18 cellular contexts compared by ENCODE assay signal in genomic region chr3:78734048-78734637, GRCh38.
DNase-seq lines count a peak whose midpoint lies in the region; ATAC-seq and TF ChIP-seq lines count a peak whose summit lies in the region.
"Had no signal": no experiment of that assay in that cellular context is flagged by ENCODE, and none has a peak within 500 bp of the region (broad histone marks: within the 10 kb centered on the region; RNA-seq: fewer than 3 reads in every experiment).

No MANE protein-coding gene starts in this region.

- no peak overlapping the region for H3K4me3 Mint-ChIP-seq in stimulated activated effector memory CD8-positive, alpha-beta T cell treated with anti-CD3 and anti-CD28 coated beads, Interleukin-12 subunit alpha, Interleukin-12 subunit beta, amount 100 ng/mL, for 72 hours
- H3K4me3 Mint-ChIP-seq in activated naive CD4-positive, alpha-beta T cell treated with anti-CD3 and anti-CD28 coated beads, Interleukin-2, amount 10 ng/mL, durations not matched to agents 7 days and 5 days: no peak overlapping the region

- no peak for ATAC-seq in stimulated activated effector memory CD8-positive, alpha-beta T cell treated with anti-CD3 and anti-CD28 coated beads, Interleukin-12 subunit alpha, Interleukin-12 subunit beta, amount 100 ng/mL, for 72 hours
- ATAC-seq: esophagus mucosa, left colon, Panc1 had no signal

- 84 to 93% methylated on average over 2 to 3 of the region's 3 CpGs for WGBS in transverse colon (ENCODE audit: low coverage in 1 of 2), 2 donors

- H3K27me3 Mint-ChIP-seq in activated naive CD4-positive, alpha-beta T cell treated with anti-CD3 and anti-CD28 coated beads, Interleukin-2, amount 10 ng/mL, durations not matched to agents 7 days and 5 days: no peaks in the 10 kb centered on the region

- H3K27ac ChIP-seq in A673 (ENCODE audit: low read depth, low read length, poor library complexity, severe bottlenecking): no peak overlapping the region
- no peak overlapping the region for H3K27ac ChIP-seq in transverse colon
- H3K27ac ChIP-seq: C4-2B, VCaP had no signal

- CTCF ChIA-PET in A673 (lab: Charles Lee): interaction anchor here (0.6 kb wide), 1 partner anchor 185 kb away, joined by 5 read pairs; no protein-coding TSS in a partner anchor
- CTCF ChIA-PET in activated naive CD4-positive, alpha-beta T cell treated with anti-CD3 and anti-CD28 coated beads, Interleukin-2, amount 10 ng/mL, durations not matched to agents 7 days and 5 days (lab: Charles Lee): no interaction called here

- DNase-seq in A673 (ENCODE audit: low spot score) (peak; percentile 90), GM04504 (ENCODE audit: low read depth) (peak; percentile 54), NCI-H2171 treated with DMSO at 0.1 percent for 48 hours (lab: John Stamatoyannopoulos, UW) (peak; percentile 76), cardiac fibroblast (ENCODE audit: low read depth in 2 of 2) (peak; percentile 51 to 67), transverse colon (no peak), iPS-NIHi7 (ENCODE audit: extremely low spot score) (no peak)
- DNase-seq in stimulated activated effector memory CD8-positive, alpha-beta T cell treated with anti-CD3 and anti-CD28 coated beads, Interleukin-12 subunit alpha, Interleukin-12 subunit beta, amount 100 ng/mL, for 72 hours (ENCODE audit: low spot score in 2 of 2): no peak
- DNase-seq in activated naive CD4-positive, alpha-beta T cell treated with anti-CD3 and anti-CD28 coated beads, Interleukin-2, amount 10 ng/mL, durations not matched to agents 7 days and 5 days: no peak
- DNase-seq: activated T-cell treated with anti-CD3 and anti-CD28 coated beads, Interleukin-2, amount 50 U/mL, for 1 hour; central memory CD4-positive, alpha-beta T cell; left colon; MM.1S; occipital lobe; stimulated activated CD4-positive, alpha-beta T cell treated with anti-CD3 and anti-CD28 coated beads, Interleukin-4, amount 100 ng/mL, for 24 hours had no signal

- BruUV-seq in A673 (replicated peaks; lab: Mats Ljungman, UMichigan): no TSS peak

- no peak for TF ChIP-seq POLR2A in transverse colon (IDR thresholded peaks at IDR 0.05)

- no peak for TF ChIP-seq CTCF in A673 (conservative IDR thresholded peaks at IDR 0.05; ENCODE audit: low read depth, low read length)
- no peak for TF ChIP-seq CTCF in cardiac fibroblast (IDR thresholded peaks at IDR 0.05; ENCODE audit: low read depth, low read length)
- TF ChIP-seq CTCF in transverse colon (IDR thresholded peaks at IDR 0.05): no peak

- no peaks in the 10 kb centered on the region for H3K4me1 Mint-ChIP-seq in stimulated activated effector memory CD8-positive, alpha-beta T cell treated with anti-CD3 and anti-CD28 coated beads, Interleukin-12 subunit alpha, Interleukin-12 subunit beta, amount 100 ng/mL, for 72 hours
- H3K4me1 Mint-ChIP-seq in activated naive CD4-positive, alpha-beta T cell treated with anti-CD3 and anti-CD28 coated beads, Interleukin-2, amount 10 ng/mL, durations not matched to agents 7 days and 5 days: no peaks in the 10 kb centered on the region

- H3K27me3 ChIP-seq in A673 (replicated peaks; ENCODE audit: insufficient read depth, low read depth, low read length, poor library complexity) (no peaks in the 10 kb centered on the region), transverse colon (no peaks in the 10 kb centered on the region)

- H3K4me3 ChIP-seq in A673 (ENCODE audit: low read depth, low read length, poor library complexity, severe bottlenecking): no peak overlapping the region
- H3K4me3 ChIP-seq in cardiac fibroblast (replicated peaks in 1 of 2; ENCODE audit: low read depth in 2 of 2, low read length in 2 of 2): no peak overlapping the region
- H3K4me3 ChIP-seq in transverse colon: no peak overlapping the region

- H3K36me3 ChIP-seq in A673 (ENCODE audit: insufficient read depth, low read length, poor library complexity, severe bottlenecking) (no peaks in the 10 kb centered on the region), transverse colon (no peaks in the 10 kb centered on the region)

- no peaks in the 10 kb centered on the region for H3K36me3 Mint-ChIP-seq in stimulated activated effector memory CD8-positive, alpha-beta T cell treated with anti-CD3 and anti-CD28 coated beads, Interleukin-12 subunit alpha, Interleukin-12 subunit beta, amount 100 ng/mL, for 72 hours
- no peaks in the 10 kb centered on the region for H3K36me3 Mint-ChIP-seq in activated naive CD4-positive, alpha-beta T cell treated with anti-CD3 and anti-CD28 coated beads, Interleukin-2, amount 10 ng/mL, durations not matched to agents 7 days and 5 days

- intact Hi-C loops in A673 (cut with micrococcal nuclease; ENCODE audit: unreplicated experiment) (no loop called here), transverse colon (cut with DNase I; ENCODE audit: low total_unique reads) (no loop called here)

- peaks cover 9% of the 10 kb centered on the region for H3K9me3 Mint-ChIP-seq in stimulated activated effector memory CD8-positive, alpha-beta T cell treated with anti-CD3 and anti-CD28 coated beads, Interleukin-12 subunit alpha, Interleukin-12 subunit beta, amount 100 ng/mL, for 72 hours
- H3K9me3 Mint-ChIP-seq in activated naive CD4-positive, alpha-beta T cell treated with anti-CD3 and anti-CD28 coated beads, Interleukin-2, amount 10 ng/mL, durations not matched to agents 7 days and 5 days: peaks cover 3% of the 10 kb centered on the region

- H3K9me3 ChIP-seq in A673 (ENCODE audit: low read depth, low read length, poor library complexity, severe bottlenecking) (no peaks in the 10 kb centered on the region), transverse colon (no peaks in the 10 kb centered on the region)

- TF ChIP-seq EP300 in transverse colon (IDR thresholded peaks at IDR 0.05; ENCODE audit: low read depth): no peak

- in situ Hi-C loops in transverse colon (cut with MboI; ENCODE audit: low pct_ligation_motif_present in 1 of 4, low pct_unique_long_range_greater_than_20kb in 1 of 4, low sequenced_read_pairs in 3 of 4): no loop called here

- H3K4me1 ChIP-seq in A673 (ENCODE audit: insufficient read depth, low read length, poor library complexity, severe bottlenecking) (peaks cover 89% of the 10 kb centered on the region), transverse colon (no peaks in the 10 kb centered on the region)

- no peak overlapping the region for H3K27ac Mint-ChIP-seq in stimulated activated effector memory CD8-positive, alpha-beta T cell treated with anti-CD3 and anti-CD28 coated beads, Interleukin-12 subunit alpha, Interleukin-12 subunit beta, amount 100 ng/mL, for 72 hours
- H3K27ac Mint-ChIP-seq in activated naive CD4-positive, alpha-beta T cell treated with anti-CD3 and anti-CD28 coated beads, Interleukin-2, amount 10 ng/mL, durations not matched to agents 7 days and 5 days: no peak overlapping the region

- POLR2A ChIA-PET in A673 (lab: Charles Lee; ENCODE audit: low non-redundant PET): no interaction called here

Comparison
In these comparisons a context has a peak if more than half of its experiments do, and no peak if none do; other contexts are left out.
1. DNase-seq: peak in A673 (single experiment), GM04504 (single experiment), NCI-H2171 treated with DMSO at 0.1 percent for 48 hours (single experiment) and cardiac fibroblast (2 of 2); none in transverse colon (single experiment), stimulated activated effector memory CD8-positive, alpha-beta T cell treated with anti-CD3 and anti-CD28 coated beads, Interleukin-12 subunit alpha, Interleukin-12 subunit beta, amount 100 ng/mL, for 72 hours (0 of 2), activated naive CD4-positive, alpha-beta T cell treated with anti-CD3 and anti-CD28 coated beads, Interleukin-2, amount 10 ng/mL, durations not matched to agents 7 days and 5 days (single experiment) and iPS-NIHi7 (single experiment).